8 cellular contexts compared by ENCODE assay signal in genomic region chr12:132190012-132190755, GRCh38. TPM values are rescaled to one million over a fixed set of nuclear protein-coding genes. Genes with fewer than 3 reads are reported as not detected.
DNase-seq lines count a peak whose midpoint lies in the region; ATAC-seq and TF ChIP-seq lines count a peak whose summit lies in the region.

No MANE protein-coding gene starts in this region.

- peak overlapping the region; percentile 47 for H3K4me3 ChIP-seq in astrocyte of the spinal cord (ENCODE audit: low read depth, low read length)
- peak overlapping the region; percentile 37 to 55 for H3K4me3 ChIP-seq in left lung
- peak overlapping the region; percentile 55 to 65 for H3K4me3 ChIP-seq in tibial artery

- TF ChIP-seq CTCF in astrocyte of the spinal cord (IDR thresholded peaks at IDR 0.05; ENCODE audit: low read depth, low read length) (no peak), left lung (IDR thresholded peaks at IDR 0.05) (no peak), tibial artery (IDR thresholded peaks at IDR 0.05) (no peak)

- peaks cover 30% of the 10 kb centered on the region for H3K4me1 Mint-ChIP-seq in activated naive CD4-positive, alpha-beta T cell treated with anti-CD3 and anti-CD28 coated beads for 36 hours (ENCODE audit: low read depth)

- peak; percentile 25 for ATAC-seq in HG03342 (IDR thresholded peaks at IDR 0.05; ENCODE audit: unreplicated experiment)
- peak; percentile 43 for ATAC-seq in left lung

- H3K4me3 Mint-ChIP-seq in activated naive CD4-positive, alpha-beta T cell treated with anti-CD3 and anti-CD28 coated beads for 36 hours = peak overlapping the region; percentile 89

- H3K36me3 Mint-ChIP-seq in activated naive CD4-positive, alpha-beta T cell treated with anti-CD3 and anti-CD28 coated beads for 36 hours (ENCODE audit: low read depth) = peaks cover 9% of the 10 kb centered on the region

- H3K9me3 Mint-ChIP-seq in activated naive CD4-positive, alpha-beta T cell treated with anti-CD3 and anti-CD28 coated beads for 36 hours = peaks cover 16% of the 10 kb centered on the region

- H3K36me3 ChIP-seq in left lung (no peaks in the 10 kb centered on the region), tibial artery (no peaks in the 10 kb centered on the region)

- H3K27me3 ChIP-seq in left lung (peaks cover 0 to 80% of the 10 kb centered on the region in 2 donors), tibial artery (peaks cover 0 to 10% of the 10 kb centered on the region in 2 donors)

- no peak overlapping the region for H3K27ac Mint-ChIP-seq in activated naive CD4-positive, alpha-beta T cell treated with anti-CD3 and anti-CD28 coated beads for 36 hours

- no peak for DNase-seq in activated naive CD4-positive, alpha-beta T cell treated with anti-CD3 and anti-CD28 coated beads for 36 hours
- no peak for DNase-seq in activated naive CD4-positive, alpha-beta T cell treated with Interleukin-2 at 50 U/mL for 16 hours
- DNase-seq in astrocyte of the spinal cord (ENCODE audit: low read depth, low spot score) = no peak
- DNase-seq in left lung = no peak
- DNase-seq in tibial artery = no peak
- DNase-seq in NCI-H510A (lab: John Stamatoyannopoulos, UW) = no peak
- no peak for DNase-seq in OCI-M2 (lab: John Stamatoyannopoulos, UW; ENCODE audit: unreplicated experiment)

- H3K9me3 ChIP-seq in left lung (peaks cover 0 to 14% of the 10 kb centered on the region in 2 donors), tibial artery (peaks cover 0 to 37% (median 11%) of the 10 kb centered on the region in 3 donors)

- no peaks in the 10 kb centered on the region for H3K27me3 Mint-ChIP-seq in activated naive CD4-positive, alpha-beta T cell treated with anti-CD3 and anti-CD28 coated beads for 36 hours (ENCODE audit: low read depth)

- in situ Hi-C loops in astrocyte of the spinal cord (cut with HindIII; ENCODE audit: low sequenced_read_pairs) = no loop called here

- CTCF ChIA-PET in activated naive CD4-positive, alpha-beta T cell treated with anti-CD3 and anti-CD28 coated beads for 36 hours (lab: Charles Lee) = no interaction called here

- H3K4me1 ChIP-seq in left lung = peaks cover 5 to 33% of the 10 kb centered on the region in 2 donors
- peaks cover 0 to 21% (median 15%) of the 10 kb centered on the region in 4 donors for H3K4me1 ChIP-seq in tibial artery

- intact Hi-C loops in activated naive CD4-positive, alpha-beta T cell treated with anti-CD3 and anti-CD28 coated beads for 36 hours (cut with micrococcal nuclease) = no loop called here
- intact Hi-C loops in left lung (cut with DNase I) = no loop called here
- intact Hi-C loops in tibial artery (cut with DNase I; ENCODE audit: low total_unique reads) = no loop called here

- peak overlapping the region; percentile 67 to 72 for H3K27ac ChIP-seq in left lung
- H3K27ac ChIP-seq in tibial artery = peak overlapping the region; percentile 54 to 70

RNA-seq across cellular contexts. Expression of gene NOC4L, which starts 45.9 kb away (rescaled TPM):
- total RNA-seq in activated naive CD4-positive, alpha-beta T cell treated with anti-CD3 and anti-CD28 coated beads for 36 hours = 10 to 100 TPM; 27.1 to 27.4 TPM
- total RNA-seq in left lung = 10 to 100 TPM; 11.0 to 19.6 TPM

RNA-seq across cellular contexts. Expression of gene DDX51, which starts 46.1 kb away (rescaled TPM):
- total RNA-seq in activated naive CD4-positive, alpha-beta T cell treated with anti-CD3 and anti-CD28 coated beads for 36 hours = 10 to 100 TPM; 18.8 to 20.0 TPM
- total RNA-seq in left lung = 10 to 100 TPM; 11.7 to 15.1 TPM
